ENCODE assay signal across 7 cellular contexts in the genomic region with DNA sequence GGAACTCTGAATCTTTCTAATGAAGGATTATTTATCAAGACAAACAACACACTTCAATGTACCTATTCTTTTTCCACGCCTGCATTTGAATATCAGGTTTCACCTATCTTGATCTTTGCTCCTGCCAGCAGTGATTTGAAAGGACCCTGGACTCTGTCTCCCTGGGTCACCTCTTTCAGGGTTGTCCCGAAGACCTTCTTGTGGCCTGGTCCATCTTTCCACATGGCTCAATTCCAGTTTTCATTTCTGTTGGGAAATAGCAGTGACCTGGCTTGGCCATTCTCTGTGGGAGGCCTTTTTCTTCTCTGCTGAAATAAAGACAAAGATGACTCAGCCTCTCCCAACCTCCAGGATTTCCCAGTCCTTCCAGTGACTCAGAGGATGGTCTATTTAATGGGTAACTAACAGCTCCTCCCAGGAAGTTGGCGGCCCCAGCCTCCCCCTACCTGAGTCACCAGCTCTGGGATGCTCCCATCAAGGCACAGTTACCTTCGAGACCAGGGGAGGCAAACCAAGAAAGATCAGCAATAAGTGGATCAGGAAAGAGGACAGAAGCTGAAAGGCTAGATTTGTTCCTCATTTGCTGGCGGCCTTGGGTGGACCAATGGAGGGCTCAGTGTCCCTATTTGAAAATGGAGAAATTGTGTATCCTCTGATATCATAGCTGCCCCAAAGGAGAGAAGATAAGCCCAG. TPM values are rescaled to one million over a fixed set of nuclear protein-coding genes. Genes with fewer than 3 reads are reported as not detected.
A peak's percentile ranks its signal among the peaks of the same experiment; 100 is the strongest.
DNase-seq lines count a peak whose midpoint lies in the region; ATAC-seq and TF ChIP-seq lines count a peak whose summit lies in the region.

No MANE protein-coding gene starts in this region.

- H3K4me2 ChIP-seq in GM23338 = peak overlapping the region; percentile 23; the same call in 1 of the 2 replicates

- 0 out of 2 replicates have a peak, but pooled peaks cover 2% of the 10 kb centered on the region for H3K9me2 ChIP-seq in GM23338 (ENCODE audit: insufficient read depth)

- H3K4me1 ChIP-seq in GM23338 (ENCODE audit: insufficient read depth) = peaks cover 9% of the 10 kb centered on the region; the same call in 1 of the 2 replicates

- no peak overlapping the region for H3K27ac Mint-ChIP-seq in GM23338

- no peak for DNase-seq in GM23338 (ENCODE audit: low spot score)
- peak; percentile 53 for DNase-seq in NCI-H69 (lab: John Stamatoyannopoulos, UW)
- DNase-seq in fibroblast of gingiva (ENCODE audit: low read depth) = peak; percentile 94
- DNase-seq in renal cortical epithelial cell (ENCODE audit: low read depth) = peak; percentile 100
- DNase-seq in stimulated activated CD4-positive, alpha-beta T cell treated with anti-CD3 and anti-CD28 coated beads, Interleukin-4, amount 100 ng/mL, for 1 hour = no peak
- DNase-seq in activated gamma-delta T cell (lab: John Stamatoyannopoulos, UW) = no peak
- no peak for DNase-seq in GOT3 (lab: John Stamatoyannopoulos, UW)

- peaks cover 11% of the 10 kb centered on the region for H3K27me3 Mint-ChIP-seq in GM23338 (ENCODE audit: insufficient read depth, low read depth, poor library complexity)

- no peaks in the 10 kb centered on the region for H3K36me3 Mint-ChIP-seq in GM23338 (ENCODE audit: low read depth)

- H3K27ac ChIP-seq in GM23338 (ENCODE audit: low read depth) = no peak overlapping the region

- peak; percentile 33; the same call in 1 of the 3 replicates for ATAC-seq in GM23338

- no peak overlapping the region for H3K4me3 ChIP-seq in GM23338

- H3K9me3 Mint-ChIP-seq in GM23338 = no peaks in the 10 kb centered on the region

- no peak overlapping the region for H3K4me3 Mint-ChIP-seq in GM23338

- H3F3A ChIP-seq in GM23338 (replicated peaks; ENCODE audit: low read depth) = no peaks in the 10 kb centered on the region

- peaks cover 20% of the 10 kb centered on the region for H3K4me1 Mint-ChIP-seq in GM23338

- H2AFZ ChIP-seq in GM23338 = peak overlapping the region; percentile 84

- no peaks in the 10 kb centered on the region for H3K79me2 ChIP-seq in GM23338 (replicated peaks; ENCODE audit: insufficient read depth)

- H3K36me3 ChIP-seq in GM23338 (ENCODE audit: insufficient read depth) = no peaks in the 10 kb centered on the region

- no peak for TF ChIP-seq CTCF in GM23338 (conservative IDR thresholded peaks at IDR 0.05; ENCODE audit: low read depth in 2 of 2)

- H3K27me3 ChIP-seq in GM23338 (ENCODE audit: insufficient read depth) = no peaks in the 10 kb centered on the region

- H4K20me1 ChIP-seq in GM23338 (replicated peaks; ENCODE audit: insufficient read depth) = no peaks in the 10 kb centered on the region

TF ChIP-seq in GM23338, 12 proteins besides CTCF, POLR2A, EP300 and RAD21:
- TF ChIP-seq POLR2AphosphoS5 (IDR thresholded peaks at IDR 0.05; ENCODE audit: low read depth) (no peak), NANOG (IDR thresholded peaks at IDR 0.05; ENCODE audit: borderline replicate concordance) (no peak), ZNF331 (CRISPR knock-in tag; IDR thresholded peaks at IDR 0.05; ENCODE audit: low read depth) (no peak), STAT1 (IDR thresholded peaks at IDR 0.05; ENCODE audit: unreplicated experiment) (no peak), JUNB (IDR thresholded peaks at IDR 0.05; ENCODE audit: unreplicated experiment) (no peak)
- TF ChIP-seq, protein P1, sequence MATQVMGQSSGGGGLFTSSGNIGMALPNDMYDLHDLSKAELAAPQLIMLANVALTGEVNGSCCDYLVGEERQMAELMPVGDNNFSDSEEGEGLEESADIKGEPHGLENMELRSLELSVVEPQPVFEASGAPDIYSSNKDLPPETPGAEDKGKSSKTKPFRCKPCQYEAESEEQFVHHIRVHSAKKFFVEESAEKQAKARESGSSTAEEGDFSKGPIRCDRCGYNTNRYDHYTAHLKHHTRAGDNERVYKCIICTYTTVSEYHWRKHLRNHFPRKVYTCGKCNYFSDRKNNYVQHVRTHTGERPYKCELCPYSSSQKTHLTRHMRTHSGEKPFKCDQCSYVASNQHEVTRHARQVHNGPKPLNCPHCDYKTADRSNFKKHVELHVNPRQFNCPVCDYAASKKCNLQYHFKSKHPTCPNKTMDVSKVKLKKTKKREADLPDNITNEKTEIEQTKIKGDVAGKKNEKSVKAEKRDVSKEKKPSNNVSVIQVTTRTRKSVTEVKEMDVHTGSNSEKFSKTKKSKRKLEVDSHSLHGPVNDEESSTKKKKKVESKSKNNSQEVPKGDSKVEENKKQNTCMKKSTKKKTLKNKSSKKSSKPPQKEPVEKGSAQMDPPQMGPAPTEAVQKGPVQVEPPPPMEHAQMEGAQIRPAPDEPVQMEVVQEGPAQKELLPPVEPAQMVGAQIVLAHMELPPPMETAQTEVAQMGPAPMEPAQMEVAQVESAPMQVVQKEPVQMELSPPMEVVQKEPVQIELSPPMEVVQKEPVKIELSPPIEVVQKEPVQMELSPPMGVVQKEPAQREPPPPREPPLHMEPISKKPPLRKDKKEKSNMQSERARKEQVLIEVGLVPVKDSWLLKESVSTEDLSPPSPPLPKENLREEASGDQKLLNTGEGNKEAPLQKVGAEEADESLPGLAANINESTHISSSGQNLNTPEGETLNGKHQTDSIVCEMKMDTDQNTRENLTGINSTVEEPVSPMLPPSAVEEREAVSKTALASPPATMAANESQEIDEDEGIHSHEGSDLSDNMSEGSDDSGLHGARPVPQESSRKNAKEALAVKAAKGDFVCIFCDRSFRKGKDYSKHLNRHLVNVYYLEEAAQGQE (IDR thresholded peaks at IDR 0.05; ENCODE audit: unreplicated experiment) = no peak

RNA-seq across cellular contexts. Expression of a gene that starts 13.1 kb away (rescaled TPM):
- 4.8 and 7.9 TPM in 2 replicates for total RNA-seq in GM23338 (2014; rRNA removed; shearing (Covaris generic))
- polyA plus RNA-seq in GM23338 (2016; fragmentation: Nextera tagmentation; extraction: Ambion mirVana) = 7.0 and 7.9 TPM in 2 replicates
- 20.5 and 54.1 TPM in 2 replicates for total RNA-seq in renal cortical epithelial cell

Comparison
In these comparisons a context has a peak if more than half of its experiments do, and no peak if none do; other contexts are left out.
1. DNase-seq: peak in NCI-H69 (single experiment), fibroblast of gingiva (single experiment) and renal cortical epithelial cell (single experiment); none in GM23338 (single experiment), stimulated activated CD4-positive, alpha-beta T cell treated with anti-CD3 and anti-CD28 coated beads, Interleukin-4, amount 100 ng/mL, for 1 hour (single experiment), activated gamma-delta T cell (single experiment) and GOT3 (single experiment).